Comparison of ENCODE assay signal across 2 cellular contexts in the genomic region with DNA sequence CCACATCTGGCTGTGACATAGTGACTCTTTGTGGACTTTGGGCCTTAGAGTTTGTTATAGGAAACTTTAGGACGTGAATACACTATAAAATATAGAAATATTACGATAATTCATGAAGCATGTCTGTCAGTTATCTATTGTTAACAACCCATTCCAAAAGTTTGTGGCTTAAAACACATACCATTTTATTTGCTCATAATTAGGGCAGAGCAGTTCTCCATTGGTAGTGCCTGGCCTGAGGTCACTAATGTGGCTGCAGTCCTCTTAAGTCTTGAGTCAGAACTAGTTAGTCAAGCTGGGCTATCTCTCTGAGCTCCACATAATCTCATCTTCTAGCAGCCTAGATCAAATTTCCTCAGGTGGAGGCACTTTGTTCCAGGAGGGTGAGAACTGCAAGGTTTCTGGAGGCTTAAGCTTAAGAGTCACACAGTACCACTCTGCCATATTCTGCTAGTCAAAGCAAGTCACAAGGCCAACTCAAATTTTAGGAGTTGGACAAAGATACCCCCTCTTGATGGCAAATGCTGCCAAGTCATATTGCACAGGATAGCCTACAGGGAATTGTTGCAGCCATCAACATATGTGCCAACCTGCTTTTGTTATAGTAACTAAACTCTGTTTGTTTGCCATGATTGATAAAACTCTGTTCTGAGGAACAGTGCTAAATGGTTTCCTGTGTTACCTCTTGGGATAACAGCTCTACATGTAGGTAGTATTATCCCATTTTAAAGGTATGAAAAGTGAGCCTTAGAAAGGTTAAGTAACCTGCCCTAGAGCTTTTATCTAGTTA.
TF ChIP-seq lines count a peak whose summit lies in the region.

No MANE protein-coding gene starts in this region.

TF ChIP-seq in IMR-90, 13 proteins besides CTCF, POLR2A, EP300 and RAD21:
- peak; percentile 33; the same call in 1 of the 2 replicates for TF ChIP-seq CEBPB (IDR thresholded peaks at IDR 0.05; ENCODE audit: low read depth, low read length)
- TF ChIP-seq, protein P1, sequence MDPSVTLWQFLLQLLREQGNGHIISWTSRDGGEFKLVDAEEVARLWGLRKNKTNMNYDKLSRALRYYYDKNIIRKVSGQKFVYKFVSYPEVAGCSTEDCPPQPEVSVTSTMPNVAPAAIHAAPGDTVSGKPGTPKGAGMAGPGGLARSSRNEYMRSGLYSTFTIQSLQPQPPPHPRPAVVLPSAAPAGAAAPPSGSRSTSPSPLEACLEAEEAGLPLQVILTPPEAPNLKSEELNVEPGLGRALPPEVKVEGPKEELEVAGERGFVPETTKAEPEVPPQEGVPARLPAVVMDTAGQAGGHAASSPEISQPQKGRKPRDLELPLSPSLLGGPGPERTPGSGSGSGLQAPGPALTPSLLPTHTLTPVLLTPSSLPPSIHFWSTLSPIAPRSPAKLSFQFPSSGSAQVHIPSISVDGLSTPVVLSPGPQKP (IDR thresholded peaks at IDR 0.05; ENCODE audit: borderline replicate concordance, low read depth, low read length) = no peak
- TF ChIP-seq FOS (IDR thresholded peaks at IDR 0.05; ENCODE audit: low read depth, low read length) = peak; percentile 43; the same call in 1 of the 2 replicates
TF ChIP-seq in IMR-90: peak in this region for 2.

TF ChIP-seq in GM12878, 131 proteins besides CTCF, POLR2A, EP300 and RAD21:
- TF ChIP-seq, protein P2, sequence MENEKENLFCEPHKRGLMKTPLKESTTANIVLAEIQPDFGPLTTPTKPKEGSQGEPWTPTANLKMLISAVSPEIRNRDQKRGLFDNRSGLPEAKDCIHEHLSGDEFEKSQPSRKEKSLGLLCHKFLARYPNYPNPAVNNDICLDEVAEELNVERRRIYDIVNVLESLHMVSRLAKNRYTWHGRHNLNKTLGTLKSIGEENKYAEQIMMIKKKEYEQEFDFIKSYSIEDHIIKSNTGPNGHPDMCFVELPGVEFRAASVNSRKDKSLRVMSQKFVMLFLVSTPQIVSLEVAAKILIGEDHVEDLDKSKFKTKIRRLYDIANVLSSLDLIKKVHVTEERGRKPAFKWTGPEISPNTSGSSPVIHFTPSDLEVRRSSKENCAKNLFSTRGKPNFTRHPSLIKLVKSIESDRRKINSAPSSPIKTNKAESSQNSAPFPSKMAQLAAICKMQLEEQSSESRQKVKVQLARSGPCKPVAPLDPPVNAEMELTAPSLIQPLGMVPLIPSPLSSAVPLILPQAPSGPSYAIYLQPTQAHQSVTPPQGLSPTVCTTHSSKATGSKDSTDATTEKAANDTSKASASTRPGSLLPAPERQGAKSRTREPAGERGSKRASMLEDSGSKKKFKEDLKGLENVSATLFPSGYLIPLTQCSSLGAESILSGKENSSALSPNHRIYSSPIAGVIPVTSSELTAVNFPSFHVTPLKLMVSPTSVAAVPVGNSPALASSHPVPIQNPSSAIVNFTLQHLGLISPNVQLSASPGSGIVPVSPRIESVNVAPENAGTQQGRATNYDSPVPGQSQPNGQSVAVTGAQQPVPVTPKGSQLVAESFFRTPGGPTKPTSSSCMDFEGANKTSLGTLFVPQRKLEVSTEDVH (IDR thresholded peaks at IDR 0.05; ENCODE audit: low read depth, partially characterized antibody) = no peak
- TF ChIP-seq ETV6 (conservative IDR thresholded peaks at IDR 0.05 in 1 of 2, IDR thresholded peaks at IDR 0.05 in 1 of 2; ENCODE audit: borderline replicate concordance in 1 of 2, low read depth in 1 of 2) = peak in 1 of 2 experiments; percentile 73; a peak in 1 of 4 replicates
TF ChIP-seq in GM12878: peak in this region for 1.
